9 cellular contexts compared by ENCODE assay signal in genomic region chr1:201493757-201494617, GRCh38. TPM values are rescaled to one million over a fixed set of nuclear protein-coding genes. Genes with fewer than 3 reads are reported as not detected.
DNase-seq lines count a peak whose midpoint lies in the region; ATAC-seq, FAIRE-seq and TF ChIP-seq lines count a peak whose summit lies in the region.
"Had no signal": no experiment of that assay in that cellular context is flagged by ENCODE, and none has a peak within 500 bp of the region (broad histone marks: within the 10 kb centered on the region; RNA-seq: fewer than 3 reads in every experiment).

No MANE protein-coding gene starts in this region.

- TF ChIP-seq CTCF in coronary artery (IDR thresholded peaks at IDR 0.05) (no peak), smooth muscle cell (IDR thresholded peaks at IDR 0.05; ENCODE audit: borderline replicate concordance, insufficient read depth, poor library complexity, severe bottlenecking) (no peak)

- peak; percentile 6 for ATAC-seq in left lobe of liver
- no peak for ATAC-seq in HG03442 (IDR thresholded peaks at IDR 0.05; ENCODE audit: unreplicated experiment)
- no peak for ATAC-seq in GM18517 (IDR thresholded peaks at IDR 0.05; ENCODE audit: unreplicated experiment)

- H3K9ac ChIP-seq in smooth muscle cell (ENCODE audit: low read depth): no peak overlapping the region

- peak overlapping the region; percentile 78 for H3K4me2 ChIP-seq in smooth muscle cell

- peaks cover 61% of the 10 kb centered on the region for H3K79me2 ChIP-seq in smooth muscle cell (ENCODE audit: low read depth)

- peaks cover 42% of the 10 kb centered on the region for H3F3A ChIP-seq in smooth muscle cell (ENCODE audit: low read depth)

- H3K4me3 ChIP-seq in coronary artery (peak overlapping the region; percentile 3), smooth muscle cell (no peak overlapping the region)

- peaks cover 5% of the 10 kb centered on the region for H3K36me3 ChIP-seq in smooth muscle cell (ENCODE audit: low read depth)

- DNase-seq in HTR-8/SVneo (ENCODE audit: insufficient read length, low spot score) (no peak), coronary artery (ENCODE audit: low spot score) (no peak), left lobe of liver (ENCODE audit: low spot score) (no peak), smooth muscle cell (lab: John Stamatoyannopoulos, UW; ENCODE audit: unreplicated experiment) (no peak), ecto neural progenitor cell (ENCODE audit: low spot score) (no peak), C1 segment of cervical spinal cord (lab: John Stamatoyannopoulos, UW) (no peak)
- DNase-seq: activated naive CD4-positive, alpha-beta T cell had no signal

- H3K27ac ChIP-seq in coronary artery (peak overlapping the region; percentile 96 to 100), smooth muscle cell (ENCODE audit: low read depth) (peak overlapping the region; percentile 82)

- no peaks in the 10 kb centered on the region for H3K9me3 ChIP-seq in smooth muscle cell (replicated peaks; ENCODE audit: low read depth)

- H3K27me3 ChIP-seq in smooth muscle cell (ENCODE audit: low read depth): no peaks in the 10 kb centered on the region

- no peak overlapping the region for H2AFZ ChIP-seq in smooth muscle cell (ENCODE audit: low read depth)

- peaks cover 28% of the 10 kb centered on the region for H3K4me1 ChIP-seq in smooth muscle cell (ENCODE audit: low read depth)

- H4K20me1 ChIP-seq in smooth muscle cell (ENCODE audit: low read depth): peaks cover 88% of the 10 kb centered on the region

- FAIRE-seq in HTR-8/SVneo (lab: Jason Lieb, UNC): peak; percentile 57

- 28% methylated on average over 11 of the region's 15 CpGs for WGBS in smooth muscle cell (ENCODE audit: low lambda C conversion rate)

RNA-seq across cellular contexts. Expression of gene CSRP1, which starts 12.9 kb away (rescaled TPM):
- total RNA-seq in left lobe of liver: 67.7 TPM
- 317 and 345 TPM in 2 replicates for total RNA-seq in smooth muscle cell
- polyA plus RNA-seq in smooth muscle cell: 202 and 215 TPM in 2 replicates

RNA-seq across cellular contexts. Expression of gene PHLDA3, which starts 25.0 kb away (rescaled TPM):
- 1.8 TPM for total RNA-seq in left lobe of liver
- total RNA-seq in smooth muscle cell: 87.8 and 130 TPM in 2 replicates
- polyA plus RNA-seq in smooth muscle cell: 340 and 343 TPM in 2 replicates

RNA-seq across cellular contexts. Expression of gene NAV1, which starts 44.9 kb away (rescaled TPM):
- total RNA-seq in left lobe of liver (4.6 TPM), smooth muscle cell (52.3 and 60.1 TPM in 2 replicates)
- 65.2 and 71.1 TPM in 2 replicates for polyA plus RNA-seq in smooth muscle cell

Comparison
In these comparisons a context has a peak if more than half of its experiments do, and no peak if none do; other contexts are left out.
1. RNA of gene PHLDA3, which starts 25.0 kb away (total RNA-seq): 87.8 to 130 TPM in smooth muscle cell; 1.8 TPM in left lobe of liver (single experiment); every median in the first group is over 10 times any median in the second.